Comparison of ENCODE assay signal across 14 cellular contexts in genomic region chr12:116372815-116373214, GRCh38.
"Had no signal": no experiment of that assay in that cellular context is flagged by ENCODE, and none has a peak within 500 bp of the region (broad histone marks: within the 10 kb centered on the region; RNA-seq: fewer than 3 reads in every experiment).

No MANE protein-coding gene starts in this region.

- H3K9me3 ChIP-seq: colonic mucosa, testis had no signal

- H3K36me3 ChIP-seq: colonic mucosa had no signal

- H3K27ac ChIP-seq: colonic mucosa, epithelial cell of prostate, testis had no signal

- H3K4me3 ChIP-seq: colonic mucosa, testis had no signal

- DNase-seq: activated CD4-positive, alpha-beta T cell treated with anti-CD3 and anti-CD28 coated beads, Interleukin-2, amount 50 U/mL, for 1 hour; activated naive CD4-positive, alpha-beta T cell treated with anti-CD3 and anti-CD28 coated beads, Interleukin-2, amount 50 U/mL, for 16 hours; amniotic stem cell; colonic mucosa; effector CD8-positive, alpha-beta T cell; kidney; left ventricle myocardium superior; right cardiac atrium; stimulated activated CD4-positive, alpha-beta T cell treated with anti-CD3 and anti-CD28 coated beads, Interleukin-1b, Interleukin-23, amount 100 ng/mL, for 48 hours; stimulated activated naive CD4-positive, alpha-beta T cell treated with Interleukin-2 at 50 U/mL for 16 hours; T-helper 1 cell; testis had no signal

- ATAC-seq: left ventricle myocardium superior, right cardiac atrium had no signal

- H3K27me3 ChIP-seq: colonic mucosa, testis had no signal

- H3K27ac Mint-ChIP-seq: activated T-helper 2 cell treated with anti-CD3 and anti-CD28 coated beads, Interferon-gamma antibody, Interleukin-2, Interleukin-4, amounts not matched to agents 10 μg/mL and 5 μg/mL and 100 μg/mL, durations not matched to agents 14 hours and 24 hours and 36 hours had no signal

- H3K4me1 ChIP-seq: colonic mucosa, testis had no signal

- FAIRE-seq: kidney had no signal
